Comparison of ENCODE assay signal across 1 cellular context in genomic region chrX:153609917-153610833, GRCh38.
A peak's percentile ranks its signal among the peaks of the same experiment; 100 is the strongest.
TF ChIP-seq lines count a peak whose summit lies in the region.

No MANE protein-coding gene starts in this region.

TF ChIP-seq in K562, 482 proteins besides CTCF, POLR2A, EP300 and RAD21 (continued from another document and continues in another):
- TF ChIP-seq TFAP4 (CRISPR knock-in tag; IDR thresholded peaks at IDR 0.05; ENCODE audit: borderline replicate concordance) (peak; percentile 53; the same call in 1 of the 2 replicates), HDAC3 (IDR thresholded peaks at IDR 0.05; ENCODE audit: borderline replicate concordance, partially characterized antibody) (no peak), NR0B1 (IDR thresholded peaks at IDR 0.05; ENCODE audit: partially characterized antibody) (no peak), CREB5 (CRISPR knock-in tag; IDR thresholded peaks at IDR 0.05) (no peak), FOS (IDR thresholded peaks at IDR 0.05; ENCODE audit: extremely low read depth, insufficient read length) (no peak), SMAD4 (CRISPR knock-in tag; conservative IDR thresholded peaks at IDR 0.05) (0 out of 2 replicates have a peak, but pooled peaks have one; percentile 22), E2F6 (IDR thresholded peaks at IDR 0.05; ENCODE audit: borderline replicate concordance in 1 of 2, extremely low read depth in 1 of 2, insufficient read depth in 1 of 2, insufficient read length in 1 of 2, low read depth in 1 of 2, low read length in 1 of 2, poor library complexity in 1 of 2, severe bottlenecking in 1 of 2) (peak; percentile 87 to 98), SOX6 (IDR thresholded peaks at IDR 0.05) (no peak), NR4A1 (CRISPR knock-in tag; IDR thresholded peaks at IDR 0.05) (no peak), NR4A1 (tag; IDR thresholded peaks at IDR 0.05) (no peak), MAZ (CRISPR knock-in tag; conservative IDR thresholded peaks at IDR 0.05 in 1 of 2, IDR thresholded peaks at IDR 0.05 in 1 of 2) (peak; percentile 39 to 88; a peak in 3 of 4 replicates), ZNF445 (CRISPR knock-in tag; IDR thresholded peaks at IDR 0.05; ENCODE audit: low read depth) (no peak), YY1 (IDR thresholded peaks at IDR 0.05; ENCODE audit: borderline replicate concordance in 1 of 3, control insufficient read depth in 1 of 3, extremely low read depth in 1 of 3, insufficient read depth in 3 of 3, insufficient read length in 1 of 3, insufficient replicate concordance in 2 of 3, low read depth in 1 of 3, low read length in 2 of 3) (peak in 1 of 3 experiments; percentile 30), ZNF511 (CRISPR knock-in tag; IDR thresholded peaks at IDR 0.05) (peak; percentile 98), JUNB (CRISPR knock-in tag; conservative IDR thresholded peaks at IDR 0.05) (no peak), ZBTB12 (CRISPR knock-in tag; IDR thresholded peaks at IDR 0.05) (no peak), FOXK2 (conservative IDR thresholded peaks at IDR 0.05 in 1 of 2, IDR thresholded peaks at IDR 0.05 in 1 of 2; ENCODE audit: low read depth in 2 of 2) (no peak), SNAPC5 (CRISPR knock-in tag; IDR thresholded peaks at IDR 0.05) (no peak), ZBTB40 (IDR thresholded peaks at IDR 0.05) (no peak), ZBTB40 (CRISPR knock-in tag; IDR thresholded peaks at IDR 0.05) (peak; percentile 64), TCFL5 (CRISPR knock-in tag; conservative IDR thresholded peaks at IDR 0.05) (no peak), ZNF76 (CRISPR knock-in tag; IDR thresholded peaks at IDR 0.05; ENCODE audit: borderline replicate concordance) (no peak), ETV6 (IDR thresholded peaks at IDR 0.05; ENCODE audit: borderline replicate concordance in 1 of 2, low read depth in 2 of 2, low read length in 1 of 2) (no peak), ETV6 (CRISPR knock-in tag; IDR thresholded peaks at IDR 0.05; ENCODE audit: borderline replicate concordance) (peak; percentile 83; the same call in 1 of the 2 replicates), PCBP1 (IDR thresholded peaks at IDR 0.05; ENCODE audit: low read depth, low read length, poor library complexity, severe bottlenecking) (no peak), NUFIP1 (IDR thresholded peaks at IDR 0.05; ENCODE audit: partially characterized antibody) (no peak), RFX5 (IDR thresholded peaks at IDR 0.05; ENCODE audit: low read depth, low read length) (no peak), ZNF165 (CRISPR knock-in tag; IDR thresholded peaks at IDR 0.05; ENCODE audit: borderline replicate concordance) (no peak), FIP1L1 (IDR thresholded peaks at IDR 0.05; ENCODE audit: low read depth, low read length, poor library complexity, severe bottlenecking) (peak; percentile 28), ELF4 (CRISPR knock-in tag; IDR thresholded peaks at IDR 0.05) (no peak), LARP7 (IDR thresholded peaks at IDR 0.05) (no peak), ZNF431 (CRISPR knock-in tag; IDR thresholded peaks at IDR 0.05) (peak; percentile 92), ARID4B (CRISPR knock-in tag; IDR thresholded peaks at IDR 0.05) (peak; percentile 41; the same call in 1 of the 2 replicates), NFATC3 (IDR thresholded peaks at IDR 0.05) (0 out of 2 replicates have a peak, but pooled peaks have one; percentile 49), BMI1 (IDR thresholded peaks at IDR 0.05; ENCODE audit: low read length) (no peak), ZNF224 (CRISPR knock-in tag; IDR thresholded peaks at IDR 0.05) (peak; percentile 74; the same call in 1 of the 2 replicates), RAD51 (IDR thresholded peaks at IDR 0.05; ENCODE audit: borderline replicate concordance, low read depth) (no peak), CREM (IDR thresholded peaks at IDR 0.05; ENCODE audit: low read depth) (peak; percentile 62), GTF2A2 (tag; IDR thresholded peaks at IDR 0.05) (no peak), BHLHE40 (IDR thresholded peaks at IDR 0.05; ENCODE audit: low read length) (peak; percentile 82)
